Comparison of ENCODE assay signal across 26 cellular contexts in the genomic region with DNA sequence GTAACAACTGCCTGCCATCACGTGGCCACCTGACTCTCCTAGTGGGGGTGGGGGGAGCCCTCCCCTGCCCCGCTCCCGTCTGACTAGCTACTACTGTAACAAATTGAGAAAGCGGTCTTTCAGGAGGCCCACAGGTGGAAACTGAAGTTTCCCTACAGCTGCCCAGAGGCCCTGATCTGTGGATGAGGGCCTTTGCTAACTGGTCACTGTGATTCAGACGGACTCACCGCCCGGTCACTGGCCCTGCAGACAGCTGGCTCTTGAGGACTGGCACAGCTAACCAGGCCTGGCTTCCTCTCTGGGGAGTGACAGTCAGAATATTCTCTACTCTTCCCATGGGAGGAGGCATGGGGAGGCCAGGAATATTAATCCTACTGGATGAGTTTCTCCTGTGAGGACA.
DNase-seq lines count a peak whose midpoint lies in the region; ATAC-seq, FAIRE-seq and TF ChIP-seq lines count a peak whose summit lies in the region.
"Had no signal": no experiment of that assay in that cellular context is flagged by ENCODE, and none has a peak within 500 bp of the region (broad histone marks: within the 10 kb centered on the region; RNA-seq: fewer than 3 reads in every experiment).

No MANE protein-coding gene starts in this region.

- H3K36me3 Mint-ChIP-seq in type B pancreatic cell, result peaks cover 3% of the 10 kb centered on the region

- DNase-seq in NCI-H2227 (lab: John Stamatoyannopoulos, UW; ENCODE audit: unreplicated experiment), result peak; percentile 10
- no peak for DNase-seq in NCI-H2227 treated with DMSO at 0.1 percent for 48 hours (lab: John Stamatoyannopoulos, UW)
- peak; percentile 56 for DNase-seq in RKO (ENCODE audit: low spot score)
- DNase-seq in kidney, result peak; percentile 47
- DNase-seq in type B pancreatic cell (ENCODE audit: extremely low spot score, unreplicated experiment), result no peak
- no peak for DNase-seq in NCI-H187 (lab: John Stamatoyannopoulos, UW)
- no peak for DNase-seq in gastrocnemius medialis
- DNase-seq: 8988T; activated CD4-positive, alpha-beta T cell treated with anti-CD3 and anti-CD28 coated beads for 36 hours; activated naive CD4-positive, alpha-beta T cell treated with Interleukin-2 at 50 U/mL for 16 hours; activated T-cell treated with anti-CD3 and anti-CD28 coated beads, Interleukin-2, amount 50 U/mL, for 48 hours; Caco-2; colonic mucosa; effector memory CD8-positive, alpha-beta T cell; kidney glomerular epithelial cell; MV-4-11; NCI-H1694; small intestine; stimulated activated CD4-positive, alpha-beta T cell treated with anti-CD3 and anti-CD28 coated beads, Interleukin-2, amount 100 ng/mL, for 48 hours; stimulated activated naive CD4-positive, alpha-beta T cell treated with Interleukin-2 at 50 U/mL for 16 hours; T-cell had no signal

- H3K9me3 ChIP-seq in kidney (ENCODE audit: control insufficient read depth in 1 of 2, low read length in 2 of 2), result peaks cover 0 to 2% of the 10 kb centered on the region in 2 donors
- H3K9me3 ChIP-seq in gastrocnemius medialis, result no peaks in the 10 kb centered on the region
- H3K9me3 ChIP-seq: Caco-2, colonic mucosa, prostate gland had no signal

- TF ChIP-seq POLR2A in gastrocnemius medialis (IDR thresholded peaks at IDR 0.05), result no peak

- H3K27ac ChIP-seq in kidney (ENCODE audit: low read depth in 2 of 2, low read length in 2 of 2) (no peak overlapping the region), gastrocnemius medialis (no peak overlapping the region)
- H3K27ac ChIP-seq: breast epithelium, colonic mucosa, prostate gland had no signal

- peaks cover 8% of the 10 kb centered on the region for H3K4me1 Mint-ChIP-seq in type B pancreatic cell (ENCODE audit: unreplicated experiment)
- H3K4me1 Mint-ChIP-seq: activated CD4-positive, alpha-beta T cell treated with anti-CD3 and anti-CD28 coated beads for 36 hours; T-cell had no signal

- H3K27me3 ChIP-seq in gastrocnemius medialis, result no peaks in the 10 kb centered on the region
- H3K27me3 ChIP-seq: breast epithelium, colonic mucosa had no signal

- H3K27ac Mint-ChIP-seq in type B pancreatic cell, result peak overlapping the region; percentile 6
- H3K27ac Mint-ChIP-seq: activated CD4-positive, alpha-beta T cell treated with anti-CD3 and anti-CD28 coated beads for 36 hours; effector memory CD8-positive, alpha-beta T cell; naive thymus-derived CD8-positive, alpha-beta T cell; T-cell had no signal

- no peaks in the 10 kb centered on the region for H3K27me3 Mint-ChIP-seq in type B pancreatic cell

- in situ Hi-C loops in gastrocnemius medialis (cut with MboI; ENCODE audit: low sequenced_read_pairs in 4 of 4), result no loop called here

- no peaks in the 10 kb centered on the region for H3K9me3 Mint-ChIP-seq in type B pancreatic cell
- H3K9me3 Mint-ChIP-seq: effector memory CD8-positive, alpha-beta T cell had no signal

- ATAC-seq in GM18907 (IDR thresholded peaks at IDR 0.05; ENCODE audit: unreplicated experiment) (no peak), gastrocnemius medialis (no peak)
- ATAC-seq: effector memory CD8-positive, alpha-beta T cell; naive thymus-derived CD8-positive, alpha-beta T cell; T-cell had no signal

- no peak overlapping the region for H3K9ac ChIP-seq in kidney (ENCODE audit: low read length in 2 of 2)

- no peak for FAIRE-seq in kidney (lab: Jason Lieb, UNC)
- FAIRE-seq: small intestine, TTC549 had no signal

- TF ChIP-seq CTCF in kidney (IDR thresholded peaks at IDR 0.05; ENCODE audit: borderline replicate concordance, extremely low read depth, insufficient read depth) (no peak), type B pancreatic cell (conservative IDR thresholded peaks at IDR 0.05) (no peak), gastrocnemius medialis (IDR thresholded peaks at IDR 0.05 in 4 of 5, conservative IDR thresholded peaks at IDR 0.05 in 1 of 5) (no peak)

- no peak overlapping the region for H3K4me3 Mint-ChIP-seq in type B pancreatic cell
- H3K4me3 Mint-ChIP-seq: activated CD4-positive, alpha-beta T cell treated with anti-CD3 and anti-CD28 coated beads for 36 hours; effector memory CD8-positive, alpha-beta T cell; naive thymus-derived CD8-positive, alpha-beta T cell; T-cell had no signal

- H3K4me3 ChIP-seq in kidney (ENCODE audit: low read length in 2 of 2) (no peak overlapping the region), gastrocnemius medialis (no peak overlapping the region)
- H3K4me3 ChIP-seq: breast epithelium, colonic mucosa, prostate gland had no signal

- H3K36me3 ChIP-seq in kidney (ENCODE audit: control insufficient read depth in 1 of 2, insufficient read depth in 2 of 2, low read length in 2 of 2) (no peaks in the 10 kb centered on the region), gastrocnemius medialis (no peaks in the 10 kb centered on the region)
- H3K36me3 ChIP-seq: breast epithelium, colonic mucosa, prostate gland had no signal

- H3K4me1 ChIP-seq in kidney (ENCODE audit: control insufficient read depth in 1 of 2, insufficient read depth in 1 of 2, low read depth in 1 of 2, low read length in 2 of 2) (no peaks in the 10 kb centered on the region), gastrocnemius medialis (no peaks in the 10 kb centered on the region)
- H3K4me1 ChIP-seq: breast epithelium, colonic mucosa, prostate gland had no signal

- intact Hi-C loops in kidney (cut with DNase I) (no loop called here), gastrocnemius medialis (cut with DNase I; ENCODE audit: low total_unique reads) (no loop called here)

Comparison
In these comparisons a context has a peak if more than half of its experiments do, and no peak if none do; other contexts are left out.
1. DNase-seq: peak in NCI-H2227 (single experiment), RKO (single experiment) and kidney (single experiment); none in NCI-H2227 treated with DMSO at 0.1 percent for 48 hours (single experiment), type B pancreatic cell (single experiment), NCI-H187 (0 of 2) and gastrocnemius medialis (0 of 2).